Comparison of ENCODE assay signal across 20 cellular contexts in the genomic region with DNA sequence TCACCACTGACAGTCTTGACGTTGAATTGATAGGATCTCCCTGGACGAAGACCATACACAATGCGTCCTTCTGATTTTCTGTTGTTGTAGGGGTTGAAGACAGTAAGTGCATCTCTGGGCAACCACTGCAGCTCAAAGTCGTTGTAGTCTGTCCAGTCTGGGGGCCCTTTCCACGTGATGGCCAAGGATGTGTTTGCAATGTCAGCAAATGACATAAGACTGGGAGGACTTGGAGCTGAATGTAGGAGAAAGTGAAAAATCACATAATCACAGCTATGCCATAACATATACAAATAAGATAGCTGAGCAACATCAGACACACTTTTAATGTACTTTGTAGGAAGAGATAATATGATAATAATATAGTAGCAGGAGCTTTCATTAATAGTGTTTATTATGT.
A peak's percentile ranks its signal among the peaks of the same experiment; 100 is the strongest.
DNase-seq lines count a peak whose midpoint lies in the region; ATAC-seq, FAIRE-seq and TF ChIP-seq lines count a peak whose summit lies in the region.
"Had no signal": no experiment of that assay in that cellular context is flagged by ENCODE, and none has a peak within 500 bp of the region (broad histone marks: within the 10 kb centered on the region; RNA-seq: fewer than 3 reads in every experiment).

No MANE protein-coding gene starts in this region.

- no peak for FAIRE-seq in HepG2 (lab: Jason Lieb, UNC)
- FAIRE-seq: GM12892, GM18507, H54, HTR-8/SVneo had no signal

- H3K9me3 ChIP-seq in HepG2 (ENCODE audit: low read length) (no peaks in the 10 kb centered on the region), right lobe of liver (no peaks in the 10 kb centered on the region)
- H3K9me3 ChIP-seq: BLaER1 had no signal

- TF ChIP-seq EP300 in HepG2 (IDR thresholded peaks at IDR 0.05; ENCODE audit: low read depth in 2 of 2, low read length in 2 of 2) (no peak), HepG2 (CRISPR knock-in tag; IDR thresholded peaks at IDR 0.05; ENCODE audit: borderline replicate concordance) (no peak)

- no peaks in the 10 kb centered on the region for H3K27me3 ChIP-seq in HepG2 (ENCODE audit: control insufficient read depth in 1 of 2, insufficient read depth in 2 of 2, low read length in 2 of 2)
- H3K27me3 ChIP-seq in right lobe of liver = no peaks in the 10 kb centered on the region
- H3K27me3 ChIP-seq in dorsolateral prefrontal cortex = no peaks in the 10 kb centered on the region
- no peaks in the 10 kb centered on the region for H3K27me3 ChIP-seq in rectal smooth muscle tissue (ENCODE audit: control insufficient read depth, insufficient read depth, low read length)
- H3K27me3 ChIP-seq: BLaER1 had no signal

- CTCF ChIA-PET in HepG2 (lab: Yijun Ruan, JAX; ENCODE audit: low intra/inter-chr PET ratio, low total read pairs) = no interaction called here

- no peaks in the 10 kb centered on the region for H3K9me3 Mint-ChIP-seq in activated naive CD8-positive, alpha-beta T cell treated with anti-CD3 and anti-CD28 coated beads for 36 hours
- H3K9me3 Mint-ChIP-seq: CD4-positive, alpha-beta memory T cell; GM23338 had no signal

- H3K27ac Mint-ChIP-seq in activated naive CD8-positive, alpha-beta T cell treated with anti-CD3 and anti-CD28 coated beads for 36 hours = no peak overlapping the region
- H3K27ac Mint-ChIP-seq: CD4-positive, alpha-beta memory T cell; GM23338 had no signal

- WGBS in HepG2 (ENCODE audit: low lambda C conversion rate) = 56% methylated on average over 5 of the region's 5 CpGs
- WGBS in right lobe of liver (ENCODE audit: insufficient coverage, low coverage, low lambda C conversion rate, missing lambda C conversion rate) = 53% methylated on average over 5 of the region's 5 CpGs

- TF ChIP-seq CTCF in HepG2 (CRISPR knock-in tag; IDR thresholded peaks at IDR 0.05) = no peak
- TF ChIP-seq CTCF in right lobe of liver (IDR thresholded peaks at IDR 0.05) = no peak
- no peak for TF ChIP-seq CTCF in dorsolateral prefrontal cortex (IDR thresholded peaks at IDR 0.05 in 54 of 56, conservative IDR thresholded peaks at IDR 0.05 in 2 of 56; ENCODE audit: low read depth in 1 of 56, partially characterized antibody in 56 of 56)

- no peaks in the 10 kb centered on the region for H3K36me3 Mint-ChIP-seq in activated naive CD8-positive, alpha-beta T cell treated with anti-CD3 and anti-CD28 coated beads for 36 hours
- H3K36me3 Mint-ChIP-seq: CD14-positive monocyte; CD4-positive, alpha-beta memory T cell had no signal

- H3K4me1 Mint-ChIP-seq in activated naive CD8-positive, alpha-beta T cell treated with anti-CD3 and anti-CD28 coated beads for 36 hours = no peaks in the 10 kb centered on the region
- H3K4me1 Mint-ChIP-seq: CD4-positive, alpha-beta memory T cell had no signal

- DNase-seq in HepG2 (ENCODE audit: low spot score) (no peak), right lobe of liver (no peak), dorsolateral prefrontal cortex (no peak), HuH-7 (ENCODE audit: low spot score) (no peak)
- no peak for DNase-seq in activated naive CD8-positive, alpha-beta T cell treated with anti-CD3 and anti-CD28 coated beads for 36 hours
- DNase-seq: CD4-positive, alpha-beta memory T cell; DMS153; DMS79; GDM1; HCEC 1CT had no signal

- H3K4me3 Mint-ChIP-seq in activated naive CD8-positive, alpha-beta T cell treated with anti-CD3 and anti-CD28 coated beads for 36 hours = no peak overlapping the region
- H3K4me3 Mint-ChIP-seq: CD14-positive monocyte; CD4-positive, alpha-beta memory T cell; GM23338 had no signal

- H3K36me3 ChIP-seq in HepG2 (replicated peaks in 1 of 2; ENCODE audit: control insufficient read depth in 1 of 2, insufficient read depth in 2 of 2, low read length in 2 of 2) (no peaks in the 10 kb centered on the region), right lobe of liver (no peaks in the 10 kb centered on the region), rectal smooth muscle tissue (ENCODE audit: control insufficient read depth, insufficient read depth, low read length) (no peaks in the 10 kb centered on the region)
- H3K36me3 ChIP-seq: BLaER1 had no signal

- H2AFZ ChIP-seq in HepG2 (ENCODE audit: low read length) = no peak overlapping the region
- H2AFZ ChIP-seq: GM23338 had no signal

- POLR2A ChIA-PET in HepG2 (lab: Yijun Ruan, JAX) = no interaction called here

- H3K27ac ChIP-seq in HepG2 (ENCODE audit: extremely low read length, insufficient read depth, low read length) (no peak overlapping the region), right lobe of liver (no peak overlapping the region), dorsolateral prefrontal cortex (peak overlapping the region in 52 of 59 donors; percentile 24 to 99 (median 94)), rectal smooth muscle tissue (ENCODE audit: low read depth, low read length) (peak overlapping the region; percentile 21)
- H3K27ac ChIP-seq: 22Rv1, BLaER1 had no signal

- H3K9ac ChIP-seq in HepG2 (ENCODE audit: insufficient read depth, low read depth, low read length) (no peak overlapping the region), rectal smooth muscle tissue (ENCODE audit: low read length) (no peak overlapping the region)
- H3K9ac ChIP-seq: BLaER1 had no signal

- H3K4me2 ChIP-seq in HepG2 (ENCODE audit: low read depth, low read length) = no peak overlapping the region
- H3K4me2 ChIP-seq: BLaER1, GM23338 had no signal

- TF ChIP-seq POLR2A in HepG2 (IDR thresholded peaks at IDR 0.05; ENCODE audit: insufficient read depth in 1 of 2, low read depth in 2 of 2, low read length in 2 of 2) (no peak), right lobe of liver (IDR thresholded peaks at IDR 0.05) (no peak)

- no TSS peak for BruUV-seq in HepG2 (replicated peaks; lab: Mats Ljungman, UMichigan)

- H4K20me1 ChIP-seq in HepG2 (ENCODE audit: insufficient read depth, low read length) = no peaks in the 10 kb centered on the region
- H4K20me1 ChIP-seq: BLaER1 had no signal

- ATAC-seq in HepG2 = no peak
- no peak for ATAC-seq in right lobe of liver
- ATAC-seq in GM19455 (IDR thresholded peaks at IDR 0.05; ENCODE audit: unreplicated experiment) = no peak
- ATAC-seq: GM23338 had no signal

- H3K4me1 ChIP-seq in HepG2 (ENCODE audit: insufficient read depth, low read length) (peaks cover 15% of the 10 kb centered on the region), right lobe of liver (no peaks in the 10 kb centered on the region), rectal smooth muscle tissue (ENCODE audit: control insufficient read depth, insufficient read depth, low read length) (no peaks in the 10 kb centered on the region)
- H3K4me1 ChIP-seq: BLaER1 had no signal

- intact Hi-C loops in HepG2 (cut with micrococcal nuclease; ENCODE audit: unreplicated experiment) = no loop called here
- intact Hi-C loops in right lobe of liver (cut with DNase I) = no loop called here
- intact Hi-C loops in dorsolateral prefrontal cortex (cut with DNase I) = loop anchor here (5.0 to 10.0 kb wide), 2 partner anchors 155 to 192 kb away; a partner anchor contains a TSS

- H3K79me2 ChIP-seq in HepG2 (ENCODE audit: insufficient read depth, low read length) = no peaks in the 10 kb centered on the region

- H3K4me3 ChIP-seq in HepG2 (replicated peaks in 1 of 3; ENCODE audit: insufficient read depth in 1 of 3, low read depth in 2 of 3, low read length in 3 of 3) (no peak overlapping the region), right lobe of liver (no peak overlapping the region), dorsolateral prefrontal cortex (no peak overlapping the region), rectal smooth muscle tissue (ENCODE audit: low read length) (no peak overlapping the region)
- H3K4me3 ChIP-seq: BLaER1, GM23338 had no signal

- in situ Hi-C loops in HepG2 (cut with HindIII; ENCODE audit: extremely low pct_ligation_motif_present, low pct_unique_long_range_greater_than_20kb) = no loop called here

- no peak for TF ChIP-seq RAD21 in HepG2 (CRISPR knock-in tag; IDR thresholded peaks at IDR 0.05)

- no peaks in the 10 kb centered on the region for H3K27me3 Mint-ChIP-seq in activated naive CD8-positive, alpha-beta T cell treated with anti-CD3 and anti-CD28 coated beads for 36 hours

TF ChIP-seq in HepG2, 621 proteins besides CTCF, POLR2A, EP300 and RAD21:
- peak; percentile 49; the same call in 1 of the 2 replicates for TF ChIP-seq MAFF (IDR thresholded peaks at IDR 0.05; ENCODE audit: low read depth, low read length)
- TF ChIP-seq ZNF317 (CRISPR knock-in tag; IDR thresholded peaks at IDR 0.05) = no peak
- TF ChIP-seq MAFK (conservative IDR thresholded peaks at IDR 0.05 in 1 of 2, IDR thresholded peaks at IDR 0.05 in 1 of 2; ENCODE audit: low read length in 2 of 2) = peak; percentile 63 to 70

Comparison
In these comparisons a context has a peak if more than half of its experiments do, and no peak if none do; other contexts are left out.
1. H3K27ac ChIP-seq: peak in dorsolateral prefrontal cortex (52 of 59) and rectal smooth muscle tissue (single experiment); none in HepG2 (single experiment) and right lobe of liver (0 of 3).
2. intact Hi-C loops: an anchor here in dorsolateral prefrontal cortex (5.0 to 10.0 kb wide); none called in HepG2 and right lobe of liver.